In the genomic region with DNA sequence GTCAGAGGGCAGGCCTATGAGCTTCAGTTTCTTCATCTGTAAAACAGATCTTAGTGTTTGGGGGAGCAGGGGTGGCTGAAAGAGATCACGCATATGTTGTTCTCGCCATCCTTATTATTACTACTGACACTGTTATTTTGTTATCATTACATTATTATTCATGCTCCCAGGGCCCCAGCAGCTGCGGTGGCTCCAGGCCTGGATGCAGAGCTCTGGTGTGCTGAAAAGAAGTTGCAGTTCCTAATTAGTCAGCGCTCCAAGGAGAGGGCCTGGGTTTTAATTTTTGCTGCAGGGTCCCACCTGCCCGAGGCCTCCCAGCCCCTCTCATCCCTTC, we compare ENCODE assay signal across 8 cellular contexts. TPM values are rescaled to one million over a fixed set of nuclear protein-coding genes. Genes with fewer than 3 reads are reported as not detected.
DNase-seq lines count a peak whose midpoint lies in the region; ATAC-seq and TF ChIP-seq lines count a peak whose summit lies in the region.

No MANE protein-coding gene starts in this region.

- peak overlapping the region; percentile 87 for H2BK5ac ChIP-seq in IMR-90 (ENCODE audit: low read depth, low read length, poor library complexity, severe bottlenecking)

- dilution Hi-C loops in IMR-90 (cut with HindIII; ENCODE audit: low sequenced_read_pairs, unreplicated experiment) = no loop called here

- peak overlapping the region; percentile 41 for H2AK5ac ChIP-seq in IMR-90 (ENCODE audit: low read depth, low read length)

- H2AK9ac ChIP-seq in IMR-90 (replicated peaks; ENCODE audit: low read depth, low read length, poor library complexity) = peak overlapping the region; percentile 88

- peak overlapping the region; percentile 81; the same call in 1 of the 2 replicates for H4K91ac ChIP-seq in IMR-90 (ENCODE audit: insufficient read depth, low read depth, low read length)

- peak overlapping the region; percentile 39; the same call in 1 of the 2 replicates for H4K5ac ChIP-seq in IMR-90 (ENCODE audit: low read depth, low read length)

- peak overlapping the region; percentile 78 for H3K4me2 ChIP-seq in IMR-90 (ENCODE audit: low read depth, low read length)

- H3K4ac ChIP-seq in IMR-90 (ENCODE audit: low read depth, low read length) = peak overlapping the region; percentile 89

- peak overlapping the region; percentile 26; the same call in 1 of the 2 replicates for H3K23ac ChIP-seq in IMR-90 (ENCODE audit: low read depth, low read length)

- no peaks in the 10 kb centered on the region for H3K27me3 ChIP-seq in IMR-90 (ENCODE audit: control insufficient read depth, insufficient read depth, low read length)

- CTCF ChIA-PET in IMR-90 (lab: Yijun Ruan, JAX) = no interaction called here

- H3K14ac ChIP-seq in IMR-90 (replicated peaks; ENCODE audit: low read depth, low read length) = peak overlapping the region; percentile 79

- H2AFZ ChIP-seq in IMR-90 (replicated peaks; ENCODE audit: low read length, poor library complexity) = peak overlapping the region; percentile 90

- TF ChIP-seq CTCF in AG10803 (conservative IDR thresholded peaks at IDR 0.05; ENCODE audit: low read length) = no peak
- no peak for TF ChIP-seq CTCF in IMR-90 (conservative IDR thresholded peaks at IDR 0.05; ENCODE audit: low read depth, low read length)
- TF ChIP-seq CTCF in brain (conservative IDR thresholded peaks at IDR 0.05) = no peak

- peaks cover 24% of the 10 kb centered on the region for H3K4me1 ChIP-seq in IMR-90 (ENCODE audit: control insufficient read depth, insufficient read depth, low read length)

- H3K56ac ChIP-seq in IMR-90 (ENCODE audit: extremely low read depth, insufficient read depth, low read length) = peak overlapping the region; percentile 91; the same call in 1 of the 2 replicates

- H3K18ac ChIP-seq in IMR-90 (ENCODE audit: low read depth, low read length) = no peak overlapping the region

- peaks cover 22% of the 10 kb centered on the region for H3K9me1 ChIP-seq in IMR-90 (ENCODE audit: insufficient read depth, low read length)

- no CpG with 5 or more reads among the region's 5 CpGs for WGBS in IMR-90 (ENCODE audit: extremely low coverage in 2 of 2, insufficient read length in 1 of 2), 2 experiments

- peak; percentile 53 for DNase-seq in AG10803 (ENCODE audit: low read depth)
- peak; percentile 60 for DNase-seq in IMR-90
- DNase-seq in myocyte (ENCODE audit: low read depth) = peak; percentile 59
- DNase-seq in posterior vena cava (ENCODE audit: low spot score) = no peak
- DNase-seq in activated gamma-delta T cell (lab: John Stamatoyannopoulos, UW) = no peak

- H3K36me3 ChIP-seq in IMR-90 (ENCODE audit: control insufficient read depth, insufficient read depth, low read length) = peaks cover 3% of the 10 kb centered on the region; the same call in 1 of the 2 replicates

- H3K36me3 Mint-ChIP-seq in brain = no peaks in the 10 kb centered on the region

- intact Hi-C loops in IMR-90 (cut with micrococcal nuclease) = no loop called here
- intact Hi-C loops in posterior vena cava (cut with DNase I) = no loop called here

- H2BK120ac ChIP-seq in IMR-90 (ENCODE audit: low read depth, low read length) = peak overlapping the region; percentile 76

- no peaks in the 10 kb centered on the region for H3K9me3 ChIP-seq in IMR-90 (ENCODE audit: control insufficient read depth, insufficient read depth, low read length)

- no peak for TF ChIP-seq POLR2A in IMR-90 (IDR thresholded peaks at IDR 0.05; ENCODE audit: low read depth, low read length)

- H2BK15ac ChIP-seq in IMR-90 (ENCODE audit: low read depth, low read length) = 0 out of 3 replicates have a peak overlapping the region, but pooled peaks have one; percentile 19

- peak overlapping the region; percentile 67 for H3K9ac ChIP-seq in IMR-90 (ENCODE audit: low read depth, low read length)

- H3K27ac Mint-ChIP-seq in brain = peak overlapping the region; percentile 87 to 97 (median 96)

- POLR2A ChIA-PET in IMR-90 (lab: Charles Lee; ENCODE audit: unreplicated experiment) = no interaction called here

- peaks cover 33 to 91% of the 10 kb centered on the region in 2 experiments for H3K79me1 ChIP-seq in IMR-90 (ENCODE audit: low read depth in 1 of 2, low read length in 2 of 2)

- H3K27ac ChIP-seq in IMR-90 (ENCODE audit: insufficient read depth, low read length) = peak overlapping the region; percentile 90

- peaks cover 6% of the 10 kb centered on the region; the same call in 1 of the 2 replicates for H4K20me1 ChIP-seq in IMR-90 (ENCODE audit: insufficient read depth, low read length)

- no peaks in the 10 kb centered on the region for H3K27me3 Mint-ChIP-seq in brain

- H3K4me1 Mint-ChIP-seq in brain = peaks cover 93% of the 10 kb centered on the region

- ATAC-seq in IMR-90 (ENCODE audit: low read depth) (peak; percentile 50), HG03521 (IDR thresholded peaks at IDR 0.05; ENCODE audit: unreplicated experiment) (no peak), HG02610 (IDR thresholded peaks at IDR 0.05; ENCODE audit: unreplicated experiment) (no peak)

- no peak for TF ChIP-seq RAD21 in IMR-90 (IDR thresholded peaks at IDR 0.05; ENCODE audit: low read length)

- peak overlapping the region; percentile 84 to 94; a peak in 3 of 4 replicates for H4K8ac ChIP-seq in IMR-90 (ENCODE audit: low read depth in 2 of 2, low read length in 2 of 2)

- H3K4me3 ChIP-seq in AG10803 (ENCODE audit: low read length) (peak overlapping the region; percentile 47), IMR-90 (ENCODE audit: insufficient read depth, low read depth, low read length) (peak overlapping the region; percentile 14; the same call in 1 of the 2 replicates)

- in situ Hi-C loops in IMR-90 (cut with MboI; ENCODE audit: low sequenced_read_pairs) = no loop called here

- H2BK20ac ChIP-seq in IMR-90 (ENCODE audit: low read depth, low read length) = peak overlapping the region; percentile 29; the same call in 1 of the 2 replicates

- H3K4me3 Mint-ChIP-seq in brain = peak overlapping the region in 4 of 5 experiments; percentile 49 to 78 (median 64)

- no TSS peak for BruUV-seq in IMR-90 (replicated peaks; lab: Mats Ljungman, UMichigan)

- no peaks in the 10 kb centered on the region for H3K9me3 Mint-ChIP-seq in brain

TF ChIP-seq in IMR-90, 13 proteins besides CTCF, POLR2A, EP300 and RAD21:
- 0 out of 2 replicates have a peak, but pooled peaks have one; percentile 49 for TF ChIP-seq FOS (IDR thresholded peaks at IDR 0.05; ENCODE audit: low read depth, low read length)
- no peak for TF ChIP-seq MAFK (IDR thresholded peaks at IDR 0.05; ENCODE audit: low read depth, low read length)
- TF ChIP-seq MAZ (IDR thresholded peaks at IDR 0.05; ENCODE audit: borderline replicate concordance, low read depth, low read length) = no peak
- no peak for TF ChIP-seq CHD1 (IDR thresholded peaks at IDR 0.05; ENCODE audit: low read depth, low read length)

RNA-seq across cellular contexts. Expression of a gene that starts 19.5 kb away (rescaled TPM):
- total RNA-seq in IMR-90 (2012; rRNA removed) (24.9 and 30.8 TPM in 2 replicates), myocyte (246 and 253 TPM in 2 replicates), posterior vena cava (10 to 100 TPM; 48.9 to 49.1 TPM)
- polyA plus RNA-seq in IMR-90 (2012; rRNA removed) (35.7 and 38.8 TPM in 2 replicates), brain (ENCODE audit: insufficient read depth, low read depth, low replicate concordance) (79.7 TPM)
- 34.7 and 72.2 TPM in 2 replicates for polyA plus RNA-seq in IMR-90 (2012; cell fraction: cytosol; rRNA removed)
- polyA plus RNA-seq in IMR-90 (2012; cell fraction: nucleus; rRNA removed; ENCODE audit: low replicate concordance) = 24.5 and 60.8 TPM in 2 replicates
- polyA plus RNA-seq in myocyte (2012) = 186 TPM

Comparison
In these comparisons a context has a peak if more than half of its experiments do, and no peak if none do; other contexts are left out.
1. DNase-seq: peak in AG10803 (single experiment), IMR-90 (single experiment) and myocyte (single experiment); none in posterior vena cava (single experiment) and activated gamma-delta T cell (single experiment).